ENCODE assay signal across 24 cellular contexts in genomic region chr1:172653015-172653709, GRCh38. TPM values are rescaled to one million over a fixed set of nuclear protein-coding genes. Genes with fewer than 3 reads are reported as not detected.
DNase-seq lines count a peak whose midpoint lies in the region; ATAC-seq and TF ChIP-seq lines count a peak whose summit lies in the region.
"Had no signal": no experiment of that assay in that cellular context is flagged by ENCODE, and none has a peak within 500 bp of the region (broad histone marks: within the 10 kb centered on the region; RNA-seq: fewer than 3 reads in every experiment).

No MANE protein-coding gene starts in this region.

- H3K27me3 ChIP-seq in SK-N-SH (ENCODE audit: insufficient read depth), result no peaks in the 10 kb centered on the region
- H3K27me3 ChIP-seq: gastrocnemius medialis, transverse colon had no signal

- no peak overlapping the region for H3K9ac ChIP-seq in SK-N-SH

- CTCF ChIA-PET in SK-N-SH (lab: Yijun Ruan, JAX), result no interaction called here

- 61% methylated on average over 5 of the region's 5 CpGs for WGBS in SK-N-SH (ENCODE audit: low lambda C conversion rate)

- no peak for TF ChIP-seq RAD21 in SK-N-SH (IDR thresholded peaks at IDR 0.05; ENCODE audit: low read length)

- no peaks in the 10 kb centered on the region for H3K79me2 ChIP-seq in SK-N-SH (ENCODE audit: insufficient read depth)

- H3K9me2 ChIP-seq in SK-N-SH, result no peaks in the 10 kb centered on the region

- peaks cover 15% of the 10 kb centered on the region for H3F3A ChIP-seq in SK-N-SH (replicated peaks; ENCODE audit: insufficient read depth)

- H3K27ac ChIP-seq in SK-N-SH (ENCODE audit: low read depth in 2 of 2, low read length in 1 of 2), result no peak overlapping the region
- H3K27ac ChIP-seq: 22Rv1, epithelial cell of prostate, gastrocnemius medialis, transverse colon had no signal

- POLR2A ChIA-PET in SK-N-SH (lab: Yijun Ruan, JAX), result no interaction called here

- no peaks in the 10 kb centered on the region for H4K20me1 ChIP-seq in SK-N-SH (ENCODE audit: insufficient read depth)

- ATAC-seq in GM21528 (IDR thresholded peaks at IDR 0.05; ENCODE audit: low FRiP score, unreplicated experiment), result no peak
- ATAC-seq: activated T-helper 17 cell treated with anti-CD3 and anti-CD28 coated beads, Interleukin-2, amount 50 U/mL, for 72 hours; gastrocnemius medialis had no signal

- TF ChIP-seq EP300 in SK-N-SH (IDR thresholded peaks at IDR 0.05; ENCODE audit: borderline replicate concordance in 1 of 2, low read depth in 1 of 2, low read length in 1 of 2), result no peak

- H3K9me3 ChIP-seq in SK-N-SH, result no peaks in the 10 kb centered on the region
- H3K9me3 ChIP-seq: gastrocnemius medialis, transverse colon had no signal

- DNase-seq in DMS53 (lab: John Stamatoyannopoulos, UW) (peak; percentile 39), DMS53 treated with DMSO at 0.1 percent for 48 hours (lab: John Stamatoyannopoulos, UW; ENCODE audit: unreplicated experiment) (no peak), HT-29 (ENCODE audit: low spot score) (peak; percentile 35), SK-N-SH (no peak), fibroblast of the aortic adventitia (ENCODE audit: low read depth) (peak; percentile 61), NCI-H524 (lab: John Stamatoyannopoulos, UW) (no peak), SIG-M5 (lab: John Stamatoyannopoulos, UW) (no peak)
- DNase-seq: gastrocnemius medialis; GOT3; MV-4-11; NCI-H2081 treated with DMSO at 0.1 percent for 48 hours; NCI-H524 treated with DMSO at 0.1 percent for 48 hours; nephron progenitor cell; OCI-M1; posterior cingulate gyrus; stimulated activated CD4-positive, alpha-beta T cell treated with anti-CD3 and anti-CD28 coated beads, Interleukin-1b, Interleukin-23, amount 100 ng/mL, for 48 hours; transverse colon had no signal

- TF ChIP-seq CTCF in SK-N-SH (IDR thresholded peaks at IDR 0.05) (no peak), fibroblast of the aortic adventitia (IDR thresholded peaks at IDR 0.05; ENCODE audit: insufficient read depth, low read length) (no peak)

- H3K4me2 ChIP-seq in SK-N-SH, result no peak overlapping the region

- peak overlapping the region; percentile 3; the same call in 1 of the 2 replicates for H2AFZ ChIP-seq in SK-N-SH (ENCODE audit: low read depth)

- H3K4me3 ChIP-seq in SK-N-SH (ENCODE audit: low read depth in 2 of 2, low read length in 1 of 2), result no peak overlapping the region
- no peak overlapping the region for H3K4me3 ChIP-seq in fibroblast of the aortic adventitia (ENCODE audit: low read depth, low read length)
- H3K4me3 ChIP-seq: gastrocnemius medialis, transverse colon had no signal

- H3K4me1 ChIP-seq in SK-N-SH (ENCODE audit: control insufficient read depth in 1 of 2, insufficient read depth in 2 of 2, low read depth in 1 of 2, low read length in 1 of 2), result peaks cover 0 to 7% of the 10 kb centered on the region in 2 experiments; a peak in 1 of 4 replicates
- H3K4me1 ChIP-seq: gastrocnemius medialis, transverse colon had no signal

- H3K36me3 ChIP-seq in SK-N-SH (replicated peaks in 1 of 2; ENCODE audit: control insufficient read depth in 1 of 2, insufficient read depth in 2 of 2, low read length in 1 of 2), result no peaks in the 10 kb centered on the region
- H3K36me3 ChIP-seq: gastrocnemius medialis, transverse colon had no signal

TF ChIP-seq in SK-N-SH, 30 proteins besides CTCF, POLR2A, EP300 and RAD21:
- no peak for TF ChIP-seq TCF12 (IDR thresholded peaks at IDR 0.05)
- TF ChIP-seq FOSL2 (IDR thresholded peaks at IDR 0.05; ENCODE audit: borderline replicate concordance, low read depth), result peak; percentile 35; the same call in 1 of the 2 replicates
- peak; percentile 45; the same call in 1 of the 2 replicates for TF ChIP-seq NFIC (IDR thresholded peaks at IDR 0.05; ENCODE audit: borderline replicate concordance)
- TF ChIP-seq EZH2phosphoT487 (IDR thresholded peaks at IDR 0.05; ENCODE audit: borderline replicate concordance, low read depth), result no peak
- TF ChIP-seq ELF1 (IDR thresholded peaks at IDR 0.05), result no peak

RNA-seq across cellular contexts. Expression of gene FASLG, which starts 5.7 kb away (rescaled TPM):
- 0.31 TPM in 1 of 2 replicates, not detected in the other for total RNA-seq in HT-29 (2014; rRNA removed; shearing (Covaris generic))
- not detected in 2 replicates for polyA plus RNA-seq in SK-N-SH (2012; rRNA removed)
- not detected in 2 replicates for polyA plus RNA-seq in SK-N-SH (2012; cell fraction: cytosol; rRNA removed)
- not detected in 2 replicates for polyA plus RNA-seq in SK-N-SH (2012; cell fraction: nucleus; rRNA removed)
- not detected in 2 replicates for total RNA-seq in fibroblast of the aortic adventitia (ENCODE audit: low replicate concordance)
- total RNA-seq: dermis microvascular lymphatic vessel endothelial cell, G401, gastrocnemius medialis, SK-MEL-5 had no signal

Comparison
In these comparisons a context has a peak if more than half of its experiments do, and no peak if none do; other contexts are left out.
1. DNase-seq: peak in DMS53 (single experiment), HT-29 (single experiment) and fibroblast of the aortic adventitia (single experiment); none in DMS53 treated with DMSO at 0.1 percent for 48 hours (single experiment), SK-N-SH (single experiment), NCI-H524 (0 of 2) and SIG-M5 (single experiment).